In the genomic region with DNA sequence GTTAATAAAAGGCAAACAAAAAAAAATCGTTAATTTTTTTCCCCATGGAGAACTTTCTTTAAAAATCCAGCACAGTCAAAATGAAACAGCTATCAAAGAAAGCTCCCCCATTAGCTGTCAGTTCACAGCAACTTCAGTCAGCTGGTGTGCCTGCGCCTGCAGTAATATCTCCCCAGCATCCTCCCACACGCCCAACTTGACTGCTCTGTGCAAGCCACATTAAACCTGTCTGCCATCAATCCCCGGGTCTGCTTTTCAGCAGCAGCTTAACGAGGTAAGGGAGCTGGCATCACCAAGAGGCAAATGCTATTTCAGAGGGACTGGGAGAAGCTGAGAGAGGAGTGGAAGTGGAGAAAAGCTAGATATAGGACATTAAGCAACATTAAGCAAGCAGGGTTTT, we compare ENCODE assay signal across 15 cellular contexts.
DNase-seq lines count a peak whose midpoint lies in the region; ATAC-seq and TF ChIP-seq lines count a peak whose summit lies in the region.
"Had no signal": no experiment of that assay in that cellular context is flagged by ENCODE, and none has a peak within 500 bp of the region (broad histone marks: within the 10 kb centered on the region; RNA-seq: fewer than 3 reads in every experiment).

No MANE protein-coding gene starts in this region.

- no peaks in the 10 kb centered on the region for H3K36me3 ChIP-seq in right lobe of liver
- no peaks in the 10 kb centered on the region for H3K36me3 ChIP-seq in Peyer's patch
- no peaks in the 10 kb centered on the region for H3K36me3 ChIP-seq in tibial artery
- H3K36me3 ChIP-seq: adrenal gland, SJCRH30, upper lobe of right lung had no signal

- ATAC-seq in GM19328 (IDR thresholded peaks at IDR 0.05; ENCODE audit: unreplicated experiment), result peak; percentile 87
- peak; percentile 80 for ATAC-seq in HG03521 (IDR thresholded peaks at IDR 0.05; ENCODE audit: unreplicated experiment)
- ATAC-seq in right lobe of liver, result no peak
- ATAC-seq: upper lobe of right lung had no signal

- intact Hi-C loops in right lobe of liver (cut with DNase I) (no loop called here), tibial artery (cut with DNase I; ENCODE audit: low total_unique reads) (no loop called here)

- TF ChIP-seq CTCF in fibroblast of pulmonary artery (IDR thresholded peaks at IDR 0.05; ENCODE audit: low read length, missing control alignments), result no peak
- no peak for TF ChIP-seq CTCF in right lobe of liver (IDR thresholded peaks at IDR 0.05)
- no peak for TF ChIP-seq CTCF in Peyer's patch (IDR thresholded peaks at IDR 0.05)
- no peak for TF ChIP-seq CTCF in tibial artery (IDR thresholded peaks at IDR 0.05)

- H3K27me3 ChIP-seq in right lobe of liver (no peaks in the 10 kb centered on the region), Peyer's patch (no peaks in the 10 kb centered on the region), tibial artery (no peaks in the 10 kb centered on the region)
- H3K27me3 ChIP-seq: adrenal gland, upper lobe of right lung had no signal

- no peak overlapping the region for H3K27ac ChIP-seq in right lobe of liver
- H3K27ac ChIP-seq in Peyer's patch, result no peak overlapping the region
- H3K27ac ChIP-seq in tibial artery, result no peak overlapping the region
- H3K27ac ChIP-seq: adrenal gland, epithelial cell of prostate, parathyroid adenoma, SJCRH30, upper lobe of right lung had no signal

- peak; percentile 74 for DNase-seq in Ammon's horn (ENCODE audit: low spot score)
- peak; percentile 6 for DNase-seq in fibroblast of pulmonary artery (ENCODE audit: low read depth)
- DNase-seq in right lobe of liver, result no peak
- no peak for DNase-seq in hepatic stellate cell (ENCODE audit: low spot score)
- DNase-seq in Peyer's patch, result no peak
- no peak for DNase-seq in tibial artery
- DNase-seq: activated CD4-positive, alpha-beta T cell treated with anti-CD3 and anti-CD28 coated beads, Interleukin-2, amount 50 U/mL, for 4 hours; GDM1; SJCRH30; upper lobe of right lung had no signal

- TF ChIP-seq POLR2A in right lobe of liver (IDR thresholded peaks at IDR 0.05) (no peak), Peyer's patch (IDR thresholded peaks at IDR 0.05) (no peak)

- no peak overlapping the region for H3K4me3 ChIP-seq in fibroblast of pulmonary artery (replicated peaks; ENCODE audit: low read depth, low read length)
- H3K4me3 ChIP-seq in right lobe of liver, result no peak overlapping the region
- no peak overlapping the region for H3K4me3 ChIP-seq in Peyer's patch
- no peak overlapping the region for H3K4me3 ChIP-seq in tibial artery
- H3K4me3 ChIP-seq: adrenal gland, SJCRH30, upper lobe of right lung had no signal

- H3K9me3 ChIP-seq in right lobe of liver (no peaks in the 10 kb centered on the region), Peyer's patch (no peaks in the 10 kb centered on the region), tibial artery (no peaks in the 10 kb centered on the region)
- H3K9me3 ChIP-seq: adrenal gland, SJCRH30, upper lobe of right lung had no signal

- 52% methylated on average over 5 of the region's 5 CpGs for WGBS in right lobe of liver (ENCODE audit: insufficient coverage, low coverage, low lambda C conversion rate, missing lambda C conversion rate)

- H3K4me1 ChIP-seq in right lobe of liver, result no peaks in the 10 kb centered on the region
- no peaks in the 10 kb centered on the region for H3K4me1 ChIP-seq in Peyer's patch
- H3K4me1 ChIP-seq in tibial artery, result no peaks in the 10 kb centered on the region
- H3K4me1 ChIP-seq: adrenal gland, parathyroid adenoma, SJCRH30, upper lobe of right lung had no signal

Comparison
In these comparisons a context has a peak if more than half of its experiments do, and no peak if none do; other contexts are left out.
1. DNase-seq: peak in Ammon's horn (single experiment) and fibroblast of pulmonary artery (single experiment); none in right lobe of liver (0 of 3), hepatic stellate cell (single experiment), Peyer's patch (0 of 3) and tibial artery (0 of 2).
2. ATAC-seq: peak in GM19328 (single experiment) and HG03521 (single experiment); none in right lobe of liver (0 of 4).